13 cellular contexts compared by ENCODE assay signal in the genomic region with DNA sequence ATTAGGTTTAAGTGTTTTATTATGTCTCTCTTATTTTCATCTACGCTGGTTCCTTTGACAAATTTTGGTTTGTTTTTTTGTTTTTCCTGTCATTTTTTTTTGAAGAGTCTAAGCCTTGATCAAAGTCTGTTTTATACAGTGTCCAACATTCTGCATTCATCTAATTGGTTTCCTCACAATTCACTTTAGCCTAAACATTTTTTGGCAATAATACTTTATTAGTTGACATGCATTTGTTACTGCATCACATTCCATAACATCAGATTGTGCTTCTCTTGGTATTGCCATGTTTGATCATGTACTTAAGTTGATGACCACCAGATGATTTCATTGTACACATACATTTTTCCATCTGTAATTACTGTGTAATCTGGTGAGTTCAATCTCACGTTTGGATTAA.
A peak's percentile ranks its signal among the peaks of the same experiment; 100 is the strongest.
DNase-seq lines count a peak whose midpoint lies in the region; ATAC-seq, FAIRE-seq and TF ChIP-seq lines count a peak whose summit lies in the region.
"Had no signal": no experiment of that assay in that cellular context is flagged by ENCODE, and none has a peak within 500 bp of the region (broad histone marks: within the 10 kb centered on the region; RNA-seq: fewer than 3 reads in every experiment).

No MANE protein-coding gene starts in this region.

- no peaks in the 10 kb centered on the region for H3K36me3 Mint-ChIP-seq in astrocyte (ENCODE audit: low read depth, unreplicated experiment)
- peaks cover 2% of the 10 kb centered on the region for H3K36me3 Mint-ChIP-seq in mesothelial cell of epicardium
- H3K36me3 Mint-ChIP-seq: CD4-positive, CD25-positive, alpha-beta regulatory T cell had no signal

- in situ Hi-C loops in GM23248 (cut with MboI) = no loop called here

- FAIRE-seq in GM12891 (lab: Jason Lieb, UNC) = peak; percentile 47
- peak; percentile 9 for FAIRE-seq in astrocyte (lab: Jason Lieb, UNC)

- peak overlapping the region; percentile 83; the same call in 1 of the 2 replicates for H3K27ac ChIP-seq in GM23248
- no peak overlapping the region for H3K27ac ChIP-seq in astrocyte (ENCODE audit: low read depth, low read length)
- peak overlapping the region; percentile 42 for H3K27ac ChIP-seq in psoas muscle
- H3K27ac ChIP-seq in ascending aorta = no peak overlapping the region
- H3K27ac ChIP-seq: BLaER1 treated with 17β-estradiol and CSF1 and Interleukin-3, amounts not matched to agents 10 nM and 100 nM; HL-60 had no signal

- 46 to 48% methylated on average over 2 of the region's 2 CpGs for WGBS in GM23248 (ENCODE audit: low coverage in 1 of 2, low lambda C conversion rate in 2 of 2, missing lambda C conversion rate in 2 of 2), 2 experiments
- 71 to 89% (median 71%) methylated on average over 2 of the region's 2 CpGs for WGBS in psoas muscle, 3 donors

- peaks cover 29% of the 10 kb centered on the region for H3F3A ChIP-seq in GM23248 (ENCODE audit: insufficient read depth)

- H3K27me3 ChIP-seq in GM23248 (replicated peaks; ENCODE audit: insufficient read depth) (no peaks in the 10 kb centered on the region), astrocyte (ENCODE audit: insufficient read depth, low read length) (no peaks in the 10 kb centered on the region), psoas muscle (ENCODE audit: insufficient read depth in 3 of 3, low read length in 2 of 3) (no peaks in the 10 kb centered on the region), ascending aorta (no peaks in the 10 kb centered on the region)
- H3K27me3 ChIP-seq: BLaER1 treated with 17β-estradiol and CSF1 and Interleukin-3, amounts not matched to agents 10 nM and 100 nM had no signal

- no peak overlapping the region for H3K4me3 ChIP-seq in GM23248
- H3K4me3 ChIP-seq in astrocyte (ENCODE audit: insufficient read depth, low read depth, low read length) = no peak overlapping the region
- H3K4me3 ChIP-seq in psoas muscle = no peak overlapping the region
- no peak overlapping the region for H3K4me3 ChIP-seq in ascending aorta
- H3K4me3 ChIP-seq: BLaER1 treated with 17β-estradiol and CSF1 and Interleukin-3, amounts not matched to agents 10 nM and 100 nM had no signal

- no peak overlapping the region for H3K4me2 ChIP-seq in GM23248 (ENCODE audit: unreplicated experiment)
- no peak overlapping the region for H3K4me2 ChIP-seq in astrocyte (ENCODE audit: low read length)
- H3K4me2 ChIP-seq: BLaER1 treated with 17β-estradiol and CSF1 and Interleukin-3, amounts not matched to agents 10 nM and 100 nM had no signal

- peaks cover 62% of the 10 kb centered on the region for H3K4me1 Mint-ChIP-seq in astrocyte (ENCODE audit: low read depth, unreplicated experiment)
- peaks cover 36% of the 10 kb centered on the region for H3K4me1 Mint-ChIP-seq in mesothelial cell of epicardium

- H3K9me3 ChIP-seq in GM23248 (ENCODE audit: low read depth) (no peaks in the 10 kb centered on the region), astrocyte (ENCODE audit: insufficient read depth, low read depth, low read length) (no peaks in the 10 kb centered on the region), psoas muscle (no peaks in the 10 kb centered on the region), ascending aorta (no peaks in the 10 kb centered on the region)

- peaks cover 48% of the 10 kb centered on the region for H4K20me1 ChIP-seq in GM23248 (ENCODE audit: insufficient read depth)
- peaks cover 89% of the 10 kb centered on the region for H4K20me1 ChIP-seq in astrocyte (ENCODE audit: insufficient read depth, low read length)

- H3K27ac Mint-ChIP-seq in astrocyte (ENCODE audit: unreplicated experiment) (peak overlapping the region; percentile 15), mesothelial cell of epicardium (no peak overlapping the region)
- H3K27ac Mint-ChIP-seq: CD4-positive, CD25-positive, alpha-beta regulatory T cell had no signal

- no peak for DNase-seq in GM12891 (ENCODE audit: insufficient read length, low spot score)
- no peak for DNase-seq in GM23248
- DNase-seq in astrocyte (ENCODE audit: low read depth) = no peak
- no peak for DNase-seq in psoas muscle
- no peak for DNase-seq in mesothelial cell of epicardium (ENCODE audit: low spot score in 2 of 2, unreplicated experiment in 2 of 2)
- DNase-seq in ascending aorta (ENCODE audit: low spot score in 2 of 2) = no peak
- DNase-seq: ACHN; CD4-positive, CD25-positive, alpha-beta regulatory T cell; GOT3; H9 had no signal

- intact Hi-C loops in psoas muscle (cut with DNase I) (no loop called here), ascending aorta (cut with DNase I) (loop anchor here (5.0 kb wide), 1 partner anchor 200 kb away; no protein-coding TSS in a partner anchor)

- H3K9me2 ChIP-seq in GM23248 (ENCODE audit: insufficient read depth) = no peaks in the 10 kb centered on the region

- H2AFZ ChIP-seq in GM23248 (no peak overlapping the region), astrocyte (ENCODE audit: low read depth, low read length) (no peak overlapping the region)

- TF ChIP-seq CTCF in astrocyte (IDR thresholded peaks at IDR 0.05; ENCODE audit: insufficient read depth, low read depth, low read length) (no peak), psoas muscle (IDR thresholded peaks at IDR 0.05) (no peak), mesothelial cell of epicardium (IDR thresholded peaks at IDR 0.05; ENCODE audit: unreplicated experiment) (no peak), ascending aorta (IDR thresholded peaks at IDR 0.05) (no peak)

- H3K4me1 ChIP-seq in GM23248 (ENCODE audit: insufficient read depth) (peaks cover 64% of the 10 kb centered on the region), astrocyte (ENCODE audit: insufficient read depth, low read length) (peaks cover 34% of the 10 kb centered on the region), psoas muscle (peaks cover 90% of the 10 kb centered on the region), ascending aorta (peaks cover 4 to 39% of the 10 kb centered on the region in 2 donors)

- no peak for TF ChIP-seq POLR2A in GM12891 (IDR thresholded peaks at IDR 0.05; ENCODE audit: low read depth, low read length)

- H3K79me2 ChIP-seq in GM23248 (ENCODE audit: insufficient read depth) (peaks cover 99% of the 10 kb centered on the region), astrocyte (ENCODE audit: insufficient read depth, low read length) (peaks cover 86% of the 10 kb centered on the region)

- ATAC-seq in psoas muscle (no peak), HG03521 (IDR thresholded peaks at IDR 0.05; ENCODE audit: unreplicated experiment) (no peak)

- H3K36me3 ChIP-seq in GM23248 (ENCODE audit: low read depth) (no peaks in the 10 kb centered on the region), astrocyte (ENCODE audit: insufficient read depth, low read length) (no peaks in the 10 kb centered on the region), psoas muscle (ENCODE audit: insufficient read depth in 1 of 2, low read depth in 1 of 2) (no peaks in the 10 kb centered on the region), ascending aorta (no peaks in the 10 kb centered on the region)

- H3K9me3 Mint-ChIP-seq in astrocyte (ENCODE audit: unreplicated experiment) (no peaks in the 10 kb centered on the region), mesothelial cell of epicardium (peaks cover 3% of the 10 kb centered on the region)
- H3K9me3 Mint-ChIP-seq: H9 had no signal

- H3K9ac ChIP-seq in GM23248 (no peak overlapping the region; the same call in 1 of the 2 replicates), astrocyte (ENCODE audit: low read length) (no peak overlapping the region)
- H3K9ac ChIP-seq: BLaER1 treated with 17β-estradiol and CSF1 and Interleukin-3, amounts not matched to agents 10 nM and 100 nM had no signal

- no peaks in the 10 kb centered on the region for H3K27me3 Mint-ChIP-seq in astrocyte (ENCODE audit: low read depth, unreplicated experiment)
- H3K27me3 Mint-ChIP-seq in mesothelial cell of epicardium (ENCODE audit: low read depth) = no peaks in the 10 kb centered on the region
- H3K27me3 Mint-ChIP-seq: CD4-positive, CD25-positive, alpha-beta regulatory T cell had no signal

- no peak overlapping the region for H3K4me3 Mint-ChIP-seq in astrocyte (ENCODE audit: unreplicated experiment)
- no peak overlapping the region for H3K4me3 Mint-ChIP-seq in mesothelial cell of epicardium
- H3K4me3 Mint-ChIP-seq: CD4-positive, CD25-positive, alpha-beta regulatory T cell; H9 had no signal

TF ChIP-seq in GM12891, 5 proteins besides CTCF, POLR2A, EP300 and RAD21:
- no peak for TF ChIP-seq TAF1 (IDR thresholded peaks at IDR 0.05; ENCODE audit: low read depth, low read length)
- no peak for TF ChIP-seq POLR2AphosphoS5 (IDR thresholded peaks at IDR 0.05; ENCODE audit: low read depth, low read length)
- TF ChIP-seq SPI1 (IDR thresholded peaks at IDR 0.05; ENCODE audit: low read depth, low read length) = no peak
- no peak for TF ChIP-seq PAX5 (IDR thresholded peaks at IDR 0.05; ENCODE audit: insufficient read depth, low read length, severe bottlenecking)
- TF ChIP-seq POU2F2 (IDR thresholded peaks at IDR 0.05; ENCODE audit: low read depth, low read length) = no peak

Comparison
In these comparisons a context has a peak if more than half of its experiments do, and no peak if none do; other contexts are left out.
1. H3K27ac ChIP-seq: peak in GM23248 (single experiment) and psoas muscle (single experiment); none in astrocyte (single experiment) and ascending aorta (0 of 2).